In genomic region chr4:153465922-153466636, GRCh38 we compare ENCODE assay signal across 8 cellular contexts. TPM values are rescaled to one million over a fixed set of nuclear protein-coding genes. Genes with fewer than 3 reads are reported as not detected.
A peak's percentile ranks its signal among the peaks of the same experiment; 100 is the strongest.
DNase-seq lines count a peak whose midpoint lies in the region; ATAC-seq and TF ChIP-seq lines count a peak whose summit lies in the region.

Gene TMEM131L (plus strand): TSS chr4:153466360. CDS start chr4:153466398, 38 bp downstream.

- peak; percentile 81 for DNase-seq in DND-41
- DNase-seq in Jurkat, Clone E6-1 (ENCODE audit: low read depth, low spot score) = peak; percentile 50
- peak; percentile 52 for DNase-seq in SIG-M5 (lab: John Stamatoyannopoulos, UW)
- peak; percentile 35 to 69 (median 43) for DNase-seq in activated naive CD4-positive, alpha-beta T cell (lab: John Stamatoyannopoulos, UW)
- DNase-seq in transverse colon = peak; percentile 72

- no peaks in the 10 kb centered on the region for H3K27me3 ChIP-seq in DND-41 (ENCODE audit: insufficient read depth, low read length, poor library complexity)
- H3K27me3 ChIP-seq in gastroesophageal sphincter = no peaks in the 10 kb centered on the region
- no peaks in the 10 kb centered on the region for H3K27me3 ChIP-seq in neutrophil
- no peaks in the 10 kb centered on the region for H3K27me3 ChIP-seq in transverse colon

- H3K36me3 ChIP-seq in DND-41 (ENCODE audit: insufficient read depth, low read length) = peaks cover 46% of the 10 kb centered on the region
- no peaks in the 10 kb centered on the region for H3K36me3 ChIP-seq in gastroesophageal sphincter
- no peaks in the 10 kb centered on the region for H3K36me3 ChIP-seq in neutrophil
- no peaks in the 10 kb centered on the region for H3K36me3 ChIP-seq in transverse colon

- in situ Hi-C loops in transverse colon (cut with MboI; ENCODE audit: low pct_ligation_motif_present in 1 of 4, low pct_unique_long_range_greater_than_20kb in 1 of 4, low sequenced_read_pairs in 3 of 4) = no loop called here

- peak; percentile 69 for ATAC-seq in DND-41 (ENCODE audit: insufficient read depth, low read depth)
- ATAC-seq in GM21576 (IDR thresholded peaks at IDR 0.05; ENCODE audit: unreplicated experiment) = peak; percentile 32
- peak; percentile 90 for ATAC-seq in gastroesophageal sphincter

- H2AFZ ChIP-seq in DND-41 (ENCODE audit: low read depth, low read length) = peak within 1 kb of the TSS; percentile 65

- H3K4me1 ChIP-seq in DND-41 (ENCODE audit: insufficient read depth, low read length) = peaks cover 47% of the 10 kb centered on the region
- peaks cover 4 to 56% (median 14%) of the 10 kb centered on the region in 3 donors for H3K4me1 ChIP-seq in gastroesophageal sphincter
- H3K4me1 ChIP-seq in neutrophil (ENCODE audit: control insufficient read depth in 1 of 2, insufficient read depth in 1 of 2, low read depth in 1 of 2, low read length in 1 of 2) = peaks cover 53 to 54% of the 10 kb centered on the region in 2 experiments
- H3K4me1 ChIP-seq in transverse colon = peaks cover 8 to 49% (median 40%) of the 10 kb centered on the region in 4 donors

- TF ChIP-seq POLR2A in gastroesophageal sphincter (IDR thresholded peaks at IDR 0.05) (peak; percentile 43 to 56), transverse colon (IDR thresholded peaks at IDR 0.05) (peak; percentile 60)

- H3K27ac ChIP-seq in DND-41 (ENCODE audit: low read length) (peak within 1 kb of the TSS; percentile 89), gastroesophageal sphincter (peak within 1 kb of the TSS; percentile 55 to 92 (median 87)), neutrophil (peak within 1 kb of the TSS; percentile 92), transverse colon (peak within 1 kb of the TSS; percentile 86 to 93 (median 90))

- TF ChIP-seq EP300 in gastroesophageal sphincter (IDR thresholded peaks at IDR 0.05) (no peak), transverse colon (IDR thresholded peaks at IDR 0.05; ENCODE audit: low read depth) (no peak)

- H3K9me3 ChIP-seq in DND-41 (ENCODE audit: insufficient read depth, low read length, severe bottlenecking) (no peaks in the 10 kb centered on the region), gastroesophageal sphincter (no peaks in the 10 kb centered on the region), neutrophil (no peaks in the 10 kb centered on the region), transverse colon (no peaks in the 10 kb centered on the region)

- peak within 1 kb of the TSS; percentile 85 for H3K4me2 ChIP-seq in DND-41 (ENCODE audit: insufficient read depth, low read length)

- H4K20me1 ChIP-seq in DND-41 (ENCODE audit: insufficient read depth, low read length) = peaks cover 42% of the 10 kb centered on the region

- H3K4me3 ChIP-seq in DND-41 (ENCODE audit: low read depth in 1 of 2, low read length in 2 of 2) (peak within 1 kb of the TSS; percentile 80 to 83), gastroesophageal sphincter (peak within 1 kb of the TSS; percentile 69 to 80), neutrophil (ENCODE audit: low read depth in 1 of 2, low read length in 1 of 2) (peak within 1 kb of the TSS; percentile 75 to 85), transverse colon (peak within 1 kb of the TSS; percentile 81 to 93 (median 88))
- H3K4me3 ChIP-seq in Jurkat, Clone E6-1 (ENCODE audit: low read length) = peak within 1 kb of the TSS; percentile 87

- H3K79me2 ChIP-seq in DND-41 (ENCODE audit: insufficient read depth, low read length) = peaks cover 59% of the 10 kb centered on the region

- H3K9ac ChIP-seq in DND-41 (ENCODE audit: low read depth, low read length) = peak within 1 kb of the TSS; percentile 90

- no CpG with 5 or more reads among the region's 86 CpGs for WGBS in gastroesophageal sphincter (ENCODE audit: low coverage in 1 of 2), 2 donors
- 1% methylated on average over 36 of the region's 86 CpGs; no CpG with 5 or more reads in 1 of the 2 donors for WGBS in transverse colon (ENCODE audit: low coverage in 1 of 2), 2 donors

- TF ChIP-seq CTCF in DND-41 (IDR thresholded peaks at IDR 0.05; ENCODE audit: borderline replicate concordance, extremely low read depth, low read length, poor library complexity, severe bottlenecking) = peak; percentile 37
- TF ChIP-seq CTCF in gastroesophageal sphincter (IDR thresholded peaks at IDR 0.05) = peak in 2 of 4 experiments; percentile 29 to 54
- TF ChIP-seq CTCF in neutrophil (IDR thresholded peaks at IDR 0.05) = peak; percentile 72
- peak in 2 of 5 experiments; percentile 1 to 12 for TF ChIP-seq CTCF in transverse colon (IDR thresholded peaks at IDR 0.05)

- intact Hi-C loops in transverse colon (cut with DNase I; ENCODE audit: low total_unique reads) = no loop called here

RNA-seq across cellular contexts. Expression of gene TMEM131L, which starts in this region (rescaled TPM):
- polyA plus RNA-seq in Jurkat, Clone E6-1 (2012; ENCODE audit: insufficient read depth, insufficient read length) = 31.0 TPM
- total RNA-seq in gastroesophageal sphincter (10 to 100 TPM; 14.2 to 24.0 (median 18.4) TPM), transverse colon (10 to 100 TPM in 2 of 4 donors, 1 to 10 TPM in 2; 5.2 to 14.8 (median 8.3) TPM)

Comparison
In these comparisons a context has a peak if more than half of its experiments do, and no peak if none do; other contexts are left out.
1. Peak in every context shown above with its lines: DNase-seq, ATAC-seq, H3K4me3 ChIP-seq and H3K27ac ChIP-seq.
2. ATAC-seq: peak in every context shown above with its lines; median percentile 90 in gastroesophageal sphincter; 69 in DND-41; 32 in GM21576.